Comparison of ENCODE assay signal across 8 cellular contexts in genomic region chr12:121812320-121812871, GRCh38. TPM values are rescaled to one million over a fixed set of nuclear protein-coding genes. Genes with fewer than 3 reads are reported as not detected.
DNase-seq lines count a peak whose midpoint lies in the region; ATAC-seq, FAIRE-seq and TF ChIP-seq lines count a peak whose summit lies in the region.

No MANE protein-coding gene starts in this region.

- BruUV-seq in OCI-LY7 (replicated peaks; lab: Mats Ljungman, UMichigan) = no TSS peak

- H3K27ac ChIP-seq in OCI-LY7 (ENCODE audit: low read depth, low read length, poor library complexity, severe bottlenecking) = peak overlapping the region; percentile 62
- H3K27ac ChIP-seq in smooth muscle cell (ENCODE audit: low read depth) = no peak overlapping the region

- 11% methylated on average over 24 of the region's 26 CpGs for WGBS in smooth muscle cell (ENCODE audit: low lambda C conversion rate)

- H2AFZ ChIP-seq in OCI-LY7 (ENCODE audit: low read length) = peak overlapping the region; percentile 50; the same call in 1 of the 2 replicates
- no peak overlapping the region for H2AFZ ChIP-seq in smooth muscle cell (ENCODE audit: low read depth)

- FAIRE-seq in D721Med (lab: Jason Lieb, UNC) (no peak), H54 (lab: Jason Lieb, UNC) (no peak)

- no peak for TF ChIP-seq POLR2A in H54 (IDR thresholded peaks at IDR 0.05; ENCODE audit: low read depth, low read length)

- H3K4me2 ChIP-seq in OCI-LY7 (ENCODE audit: low read length) = peak overlapping the region; percentile 92
- peak overlapping the region; percentile 84 for H3K4me2 ChIP-seq in smooth muscle cell

- H3K36me3 ChIP-seq in OCI-LY7 (ENCODE audit: insufficient read depth, low read length) (peaks cover 63% of the 10 kb centered on the region), smooth muscle cell (ENCODE audit: low read depth) (no peaks in the 10 kb centered on the region)

- H4K20me1 ChIP-seq in OCI-LY7 (ENCODE audit: insufficient read depth, low read length) (no peaks in the 10 kb centered on the region), smooth muscle cell (ENCODE audit: low read depth) (peaks cover 77% of the 10 kb centered on the region)

- ATAC-seq in HG02981 (IDR thresholded peaks at IDR 0.05; ENCODE audit: unreplicated experiment) (no peak), HG02642 (IDR thresholded peaks at IDR 0.05; ENCODE audit: poor library complexity, unreplicated experiment) (no peak)

- H3K4me3 ChIP-seq in OCI-LY7 (ENCODE audit: low read depth, low read length, poor library complexity, severe bottlenecking) = peak overlapping the region; percentile 72
- peak overlapping the region; percentile 61 to 69 for H3K4me3 ChIP-seq in cardiac fibroblast (replicated peaks in 1 of 2; ENCODE audit: low read depth in 2 of 2, low read length in 2 of 2)
- peak overlapping the region; percentile 57 for H3K4me3 ChIP-seq in smooth muscle cell

- POLR2A ChIA-PET in OCI-LY7 (lab: Charles Lee) = interaction anchor here (0.6 to 2.8 kb wide), 3 partner anchors 10 to 311 kb away, joined by 6 to 19 read pairs (median 10); partner anchors contain the start of gene RHOF

- CTCF ChIA-PET in OCI-LY7 (lab: Charles Lee; ENCODE audit: unreplicated experiment) = interaction anchor here (1.2 to 2.9 kb wide), 2 partner anchors 14 to 18 kb away, joined by 3 to 13 read pairs; partner anchors contain the start of gene RHOF

- no peaks in the 10 kb centered on the region for H3K27me3 ChIP-seq in smooth muscle cell (ENCODE audit: low read depth)

- H3K9me2 ChIP-seq in OCI-LY7 (ENCODE audit: insufficient read depth, low read length) = no peaks in the 10 kb centered on the region

- intact Hi-C loops in OCI-LY7 (cut with micrococcal nuclease; ENCODE audit: unreplicated experiment) = loop anchor here (1.0 kb wide), 2 partner anchors 17 to 77 kb away; no protein-coding TSS in a partner anchor

- no peak for TF ChIP-seq CTCF in D721Med (IDR thresholded peaks at IDR 0.05; ENCODE audit: insufficient read depth, missing control alignments)
- TF ChIP-seq CTCF in OCI-LY7 (conservative IDR thresholded peaks at IDR 0.05; ENCODE audit: low read length) = no peak; the same call in 1 of the 2 replicates
- TF ChIP-seq CTCF in cardiac fibroblast (IDR thresholded peaks at IDR 0.05; ENCODE audit: low read depth, low read length) = no peak
- no peak for TF ChIP-seq CTCF in smooth muscle cell (IDR thresholded peaks at IDR 0.05; ENCODE audit: borderline replicate concordance, insufficient read depth, poor library complexity, severe bottlenecking)

- H3K4me1 ChIP-seq in OCI-LY7 (ENCODE audit: insufficient read depth, low read length, poor library complexity, severe bottlenecking) (peaks cover 38% of the 10 kb centered on the region), smooth muscle cell (ENCODE audit: low read depth) (peaks cover 11% of the 10 kb centered on the region)

- H3K9me3 ChIP-seq in OCI-LY7 (ENCODE audit: low read length) = no peaks in the 10 kb centered on the region
- no peaks in the 10 kb centered on the region for H3K9me3 ChIP-seq in smooth muscle cell (replicated peaks; ENCODE audit: low read depth)

- peaks cover 11% of the 10 kb centered on the region for H3F3A ChIP-seq in smooth muscle cell (ENCODE audit: low read depth)

- peak; percentile 95 for DNase-seq in D721Med (ENCODE audit: insufficient read length, low spot score)
- peak; percentile 77 for DNase-seq in H54 (ENCODE audit: insufficient read length, low spot score)
- DNase-seq in OCI-LY7 (ENCODE audit: low spot score) = peak; percentile 58
- DNase-seq in cardiac fibroblast (ENCODE audit: low read depth in 2 of 2) = peak; percentile 70 to 82
- peak; percentile 83 for DNase-seq in iris pigment epithelial cell (ENCODE audit: low read depth)
- DNase-seq in smooth muscle cell (lab: John Stamatoyannopoulos, UW; ENCODE audit: unreplicated experiment) = peak; percentile 29

- H3K79me2 ChIP-seq in OCI-LY7 (ENCODE audit: insufficient read depth, low read depth, low read length) = peaks cover 14% of the 10 kb centered on the region; the same call in 1 of the 2 replicates
- H3K79me2 ChIP-seq in smooth muscle cell (ENCODE audit: low read depth) = peaks cover 66% of the 10 kb centered on the region

- no peak overlapping the region for H3K9ac ChIP-seq in smooth muscle cell (ENCODE audit: low read depth)

RNA-seq across cellular contexts. Expression of gene SETD1B, which starts 8.6 kb away (rescaled TPM):
- 3.3 and 4.7 TPM in 2 replicates for total RNA-seq in OCI-LY7 (2014; rRNA removed; shearing (Covaris generic))
- total RNA-seq in OCI-LY7 (2022) = 22.5 and 24.3 TPM in 2 replicates
- 2.7 and 4.2 TPM in 2 replicates for total RNA-seq in smooth muscle cell
- polyA plus RNA-seq in smooth muscle cell = 1.9 and 2.9 TPM in 2 replicates

RNA-seq across cellular contexts. Expression of gene RHOF, which starts 18.9 kb away (rescaled TPM):
- total RNA-seq in OCI-LY7 (2014; rRNA removed; shearing (Covaris generic)) = 23.5 and 29.2 TPM in 2 replicates
- total RNA-seq in OCI-LY7 (2022) = 45.7 and 53.7 TPM in 2 replicates
- 12.7 and 25.9 TPM in 2 replicates for total RNA-seq in smooth muscle cell
- polyA plus RNA-seq in smooth muscle cell = 13.8 and 15.3 TPM in 2 replicates

RNA-seq across cellular contexts. Expression of gene HPD, which starts 46.3 kb away (rescaled TPM):
- total RNA-seq in OCI-LY7 (2014; rRNA removed; shearing (Covaris generic)) = not detected in 2 replicates
- not detected in 2 replicates for total RNA-seq in OCI-LY7 (2022)
- total RNA-seq in smooth muscle cell = not detected in 2 replicates
- polyA plus RNA-seq in smooth muscle cell = 0.53 TPM in 1 of 2 replicates, not detected in the other

Comparison
In these comparisons a context has a peak if more than half of its experiments do, and no peak if none do; other contexts are left out.
1. DNase-seq: peak in every context shown above with its lines; median percentile 95 in D721Med; 83 in iris pigment epithelial cell; 77 in H54; 76 in cardiac fibroblast; 58 in OCI-LY7; 29 in smooth muscle cell.